In genomic region chr3:13895155-13896105, GRCh38 we compare ENCODE assay signal across 8 cellular contexts. TPM values are rescaled to one million over a fixed set of nuclear protein-coding genes. Genes with fewer than 3 reads are reported as not detected.
DNase-seq lines count a peak whose midpoint lies in the region; ATAC-seq, FAIRE-seq and TF ChIP-seq lines count a peak whose summit lies in the region.

No MANE protein-coding gene starts in this region.

- intact Hi-C loops in mammary epithelial cell (cut with micrococcal nuclease) = loop anchor here (1.0 to 10.0 kb wide), 10 partner anchors 219 to 1025 kb away; partner anchors contain the start of genes LSM3, TMEM43 and XPC

- no peaks in the 10 kb centered on the region for H4K20me1 ChIP-seq in mammary epithelial cell (ENCODE audit: insufficient read depth, low read length)

- peak overlapping the region; percentile 98 for H2AFZ ChIP-seq in mammary epithelial cell (ENCODE audit: low read depth, low read length)

- peak; percentile 66 for FAIRE-seq in GM12891 (lab: Jason Lieb, UNC)

- CTCF ChIA-PET in mammary epithelial cell (lab: Charles Lee; ENCODE audit: low non-redundant PET) = interaction anchor here (1.6 kb wide), 1 partner anchor 230 kb away, joined by 12 read pairs; no protein-coding TSS in a partner anchor

- H3K4me3 ChIP-seq in WI38 (ENCODE audit: low read depth, low read length) = peak overlapping the region; percentile 53
- H3K4me3 ChIP-seq in mammary epithelial cell (replicated peaks in 1 of 3; ENCODE audit: insufficient read depth in 1 of 3, low read depth in 2 of 3, low read length in 3 of 3) = peak overlapping the region; percentile 55 to 84 (median 63)
- H3K4me3 ChIP-seq in iPS-20b (ENCODE audit: low read length) = peak overlapping the region; percentile 80
- peak overlapping the region; percentile 70 to 77 (median 74) for H3K4me3 ChIP-seq in skeletal muscle tissue (ENCODE audit: low read length in 3 of 3)

- H3K4me2 ChIP-seq in mammary epithelial cell (ENCODE audit: insufficient read depth, low read depth, low read length) = peak overlapping the region; percentile 85

- H3K4me1 ChIP-seq in mammary epithelial cell (ENCODE audit: insufficient read depth, low read length) = peaks cover 31% of the 10 kb centered on the region
- peaks cover 8% of the 10 kb centered on the region; the same call in 1 of the 2 replicates for H3K4me1 ChIP-seq in iPS-20b (ENCODE audit: insufficient read depth, low read length)
- H3K4me1 ChIP-seq in skeletal muscle tissue (ENCODE audit: control insufficient read depth in 3 of 3, insufficient read depth in 3 of 3, low read length in 3 of 3) = peaks cover 15 to 21% (median 17%) of the 10 kb centered on the region in 3 donors

- DNase-seq in GM12891 (ENCODE audit: insufficient read length, low spot score) (peak; percentile 79), NCI-H1092 (lab: John Stamatoyannopoulos, UW) (peak; percentile 42), mammary epithelial cell (peak; percentile 93), GF-D8 (lab: John Stamatoyannopoulos, UW) (no peak)

- H3K9ac ChIP-seq in mammary epithelial cell (ENCODE audit: insufficient read depth, low read length) = peak overlapping the region; percentile 78
- H3K9ac ChIP-seq in iPS-20b (ENCODE audit: low read depth, low read length) = peak overlapping the region; percentile 57; the same call in 1 of the 2 replicates
- H3K9ac ChIP-seq in skeletal muscle tissue (ENCODE audit: low read depth in 1 of 3, low read length in 3 of 3) = peak overlapping the region; percentile 79 to 90 (median 85)

- no peaks in the 10 kb centered on the region for H3K27me3 ChIP-seq in mammary epithelial cell (ENCODE audit: insufficient read depth, low read length)
- peaks cover 30% of the 10 kb centered on the region for H3K27me3 ChIP-seq in iPS-20b (ENCODE audit: insufficient read depth, low read length)
- H3K27me3 ChIP-seq in skeletal muscle tissue (ENCODE audit: control insufficient read depth in 3 of 3, insufficient read depth in 3 of 3, low read length in 3 of 3) = peaks cover 0 to 9% (median 7%) of the 10 kb centered on the region in 3 donors

- TF ChIP-seq CTCF in WI38 (IDR thresholded peaks at IDR 0.05; ENCODE audit: low read depth, low read length) (no peak), mammary epithelial cell (conservative IDR thresholded peaks at IDR 0.05 in 1 of 2, IDR thresholded peaks at IDR 0.05 in 1 of 2; ENCODE audit: extremely low read depth in 1 of 2, insufficient read depth in 1 of 2, low read depth in 1 of 2, low read length in 2 of 2) (no peak)

- ATAC-seq in HG02610 (IDR thresholded peaks at IDR 0.05; ENCODE audit: unreplicated experiment) = peak; percentile 99

- H3K9me3 ChIP-seq in mammary epithelial cell (replicated peaks; ENCODE audit: insufficient read depth, low read length) (peaks cover 3% of the 10 kb centered on the region), iPS-20b (ENCODE audit: insufficient read depth, low read depth, low read length) (peaks cover 9% of the 10 kb centered on the region; the same call in 1 of the 2 replicates), skeletal muscle tissue (ENCODE audit: control insufficient read depth in 3 of 3, low read length in 3 of 3) (no peaks in the 10 kb centered on the region)

- H3K27ac ChIP-seq in mammary epithelial cell (ENCODE audit: insufficient read depth, low read depth, low read length) (peak overlapping the region; percentile 32), iPS-20b (ENCODE audit: low read length) (no peak overlapping the region), skeletal muscle tissue (ENCODE audit: low read depth, low read length) (no peak overlapping the region)

- H3K79me2 ChIP-seq in mammary epithelial cell (ENCODE audit: insufficient read depth, low read length) = no peaks in the 10 kb centered on the region

- TF ChIP-seq POLR2A in GM12891 (IDR thresholded peaks at IDR 0.05; ENCODE audit: low read depth, low read length) = no peak

- dilution Hi-C loops in mammary epithelial cell (cut with HindIII; ENCODE audit: low sequenced_read_pairs) = no loop called here

- 13% methylated on average over 3 of the region's 86 CpGs for WGBS in mammary epithelial cell (ENCODE audit: low coverage, missing lambda C conversion rate)

- in situ Hi-C loops in mammary epithelial cell (cut with MboI; ENCODE audit: low sequenced_read_pairs in 2 of 2) = loop anchor here (5.0 to 10.0 kb wide), 3 partner anchors 219 to 569 kb away; partner anchors contain the start of gene TMEM43 (in 1 of the 2)

- BruUV-seq in mammary epithelial cell (replicated peaks; lab: Mats Ljungman, UMichigan) = TSS peak; percentile 57

- H3K36me3 ChIP-seq in mammary epithelial cell (ENCODE audit: insufficient read depth, low read length) (no peaks in the 10 kb centered on the region), iPS-20b (ENCODE audit: insufficient read depth, low read depth, low read length) (no peaks in the 10 kb centered on the region), skeletal muscle tissue (ENCODE audit: control insufficient read depth in 3 of 3, insufficient read depth in 3 of 3, low read length in 3 of 3) (no peaks in the 10 kb centered on the region)

TF ChIP-seq in GM12891, 5 proteins besides CTCF, POLR2A, EP300 and RAD21:
- TF ChIP-seq TAF1 (IDR thresholded peaks at IDR 0.05; ENCODE audit: low read depth, low read length) (no peak), PAX5 (IDR thresholded peaks at IDR 0.05; ENCODE audit: insufficient read depth, low read length, severe bottlenecking) (no peak), SPI1 (IDR thresholded peaks at IDR 0.05; ENCODE audit: low read depth, low read length) (no peak), POLR2AphosphoS5 (IDR thresholded peaks at IDR 0.05; ENCODE audit: low read depth, low read length) (no peak), POU2F2 (IDR thresholded peaks at IDR 0.05; ENCODE audit: low read depth, low read length) (no peak)

RNA-seq across cellular contexts. Expression of gene WNT7A, which starts 15.6 kb away (rescaled TPM):
- not detected for polyA plus RNA-seq in GM12891 (2012; ENCODE audit: low read depth, missing spikeins)
- 10 to 100 TPM in 1 of 2 donors, under 1 TPM in 1; 0.67 to 19.9 TPM for total RNA-seq in mammary epithelial cell
- polyA plus RNA-seq in mammary epithelial cell = 11.1 TPM
- 27.6 TPM for polyA minus RNA-seq in mammary epithelial cell
- not detected for total RNA-seq in skeletal muscle tissue
